ENCODE assay signal across 8 cellular contexts in the genomic region with DNA sequence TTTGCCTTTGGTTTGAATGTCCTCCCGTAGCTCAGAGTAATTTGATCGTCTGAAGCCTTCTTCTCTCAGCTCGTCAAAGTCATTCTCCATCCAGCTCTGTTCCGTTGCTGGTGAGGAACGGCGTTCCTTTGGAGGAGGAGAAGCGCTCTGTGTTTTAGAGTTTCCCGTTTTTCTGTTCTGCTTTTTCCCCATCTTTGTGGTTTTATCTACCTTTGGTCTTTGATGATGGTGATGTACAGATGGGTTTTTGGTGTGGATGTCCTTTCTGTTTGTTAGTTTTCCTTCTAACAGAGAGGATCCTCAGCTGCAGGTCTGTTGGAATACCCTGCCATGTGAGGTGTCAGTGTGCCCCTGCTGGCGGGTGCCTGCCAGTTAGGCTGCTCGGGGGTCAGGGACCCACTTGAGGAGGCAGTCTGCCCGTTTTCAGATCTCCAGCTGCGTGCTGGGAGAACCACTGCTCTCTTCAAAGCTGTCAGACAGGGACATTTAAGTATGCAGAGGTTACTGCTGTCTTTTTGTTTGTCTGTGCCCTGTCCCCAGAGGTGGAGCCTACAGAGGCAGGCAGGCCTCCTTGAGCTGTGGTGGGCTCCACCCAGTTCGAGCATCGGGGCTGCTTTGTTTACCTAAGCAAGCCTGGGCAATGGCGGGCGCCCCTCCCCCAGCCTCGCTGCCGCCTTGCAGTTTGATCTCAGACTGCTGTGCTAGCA.
DNase-seq lines count a peak whose midpoint lies in the region; ATAC-seq, FAIRE-seq and TF ChIP-seq lines count a peak whose summit lies in the region.
"Not testable (repeated sequence)": the region's sequence is repeated elsewhere in the genome, so short reads cannot be mapped to it uniquely, and the experiment has no call there.

No MANE protein-coding gene starts in this region.

- not testable (repeated sequence) for H3K4me2 ChIP-seq in K562 (ENCODE audit: insufficient read depth, low read length)

- not testable (repeated sequence) for H3K27ac Mint-ChIP-seq in Caco-2 (ENCODE audit: unreplicated experiment); stimulated activated naive CD8-positive, alpha-beta T cell treated with anti-CD3 and anti-CD28 coated beads, Interleukin-15, amount 100 ng/mL, for 72 hours

- H3K9me3 ChIP-seq in Caco-2: peaks cover 25% of the 10 kb centered on the region
- not testable (repeated sequence) for H3K9me3 ChIP-seq in NT2/D1 (ENCODE audit: insufficient read depth, low read length); K562 (replicated peaks; ENCODE audit: control insufficient read depth, insufficient read depth, low read depth, low read length); prostate gland
- peaks cover 0 to 35% (median 16%) of the 10 kb centered on the region in 12 donors for H3K9me3 ChIP-seq in heart left ventricle
- peaks cover 21% of the 10 kb centered on the region for H3K9me3 ChIP-seq in lower lobe of right lung

- not testable (repeated sequence) for H3K27me3 Mint-ChIP-seq in Caco-2 (ENCODE audit: insufficient read depth, unreplicated experiment); stimulated activated naive CD8-positive, alpha-beta T cell treated with anti-CD3 and anti-CD28 coated beads, Interleukin-15, amount 100 ng/mL, for 72 hours

- H3K36me3 ChIP-seq in Caco-2 (ENCODE audit: control insufficient read depth, insufficient read depth, low read length); NT2/D1 (ENCODE audit: insufficient read depth, insufficient read length, low read length); K562 (ENCODE audit: control insufficient read depth, insufficient read depth, low read length); heart left ventricle; lower lobe of right lung; prostate gland: not testable (repeated sequence)

- H4K20me1 ChIP-seq in K562 (replicated peaks; ENCODE audit: control insufficient read depth, insufficient read depth, low read length): not testable (repeated sequence)

- not testable (repeated sequence) for H3K4me3 ChIP-seq in Caco-2 (ENCODE audit: low read depth, low read length); K562; heart left ventricle; lower lobe of right lung; prostate gland
- H3K4me3 ChIP-seq in NT2/D1 (ENCODE audit: insufficient read length, low read depth): peak overlapping the region; percentile 53

- H3K79me2 ChIP-seq in K562 (ENCODE audit: control insufficient read depth, insufficient read depth, low read length): not testable (repeated sequence)

- POLR2A ChIA-PET in Caco-2 (lab: Charles Lee); K562 (lab: Yijun Ruan, JAX): not testable (repeated sequence)

- not testable (repeated sequence) for TF ChIP-seq EP300 in K562 (IDR thresholded peaks at IDR 0.05; ENCODE audit: low read length)

- H3K9ac ChIP-seq in NT2/D1 (ENCODE audit: insufficient read length, low read depth); K562 (ENCODE audit: insufficient read depth in 1 of 2, low read depth in 2 of 2, low read length in 2 of 2): not testable (repeated sequence)

- not testable (repeated sequence) for H3K27me3 ChIP-seq in Caco-2 (replicated peaks; ENCODE audit: control insufficient read depth, insufficient read depth, low read length); NT2/D1 (ENCODE audit: insufficient read depth, insufficient read length); heart left ventricle; lower lobe of right lung (ENCODE audit: low read depth); prostate gland (replicated peaks; ENCODE audit: insufficient read depth)
- peaks cover 6 to 11% of the 10 kb centered on the region in 2 experiments; a peak in 3 of 5 replicates for H3K27me3 ChIP-seq in K562 (ENCODE audit: control insufficient read depth in 2 of 2, insufficient read depth in 2 of 2, low read length in 2 of 2)

- in situ Hi-C loops in K562 (cut with MboI): not testable (repeated sequence)

- H3K27ac ChIP-seq in K562 (ENCODE audit: extremely low read depth, low read depth, low read length); heart left ventricle; lower lobe of right lung; prostate gland: not testable (repeated sequence)

- not testable (repeated sequence) for H3K9me1 ChIP-seq in K562 (ENCODE audit: control insufficient read depth, insufficient read depth, low read length)

- DNase-seq in Caco-2 (peak; percentile 65 to 79), heart left ventricle (peak in 3 of 5 donors; percentile 28 to 61 (median 52)), lower lobe of right lung (peak; percentile 48), prostate gland (ENCODE audit: low spot score) (peak; percentile 33)
- not testable (repeated sequence) for DNase-seq in NT2/D1 (ENCODE audit: low read depth, low spot score); K562 (ENCODE audit: extremely low read depth in 1 of 4, low spot score in 3 of 4)
- peak; percentile 31 for DNase-seq in activated CD4-positive, alpha-beta T cell treated with anti-CD3 and anti-CD28 coated beads for 48 hours
- peak; percentile 4 to 13 for DNase-seq in stimulated activated naive CD8-positive, alpha-beta T cell treated with anti-CD3 and anti-CD28 coated beads, Interleukin-15, amount 100 ng/mL, for 72 hours

- ATAC-seq in K562; heart left ventricle; lower lobe of right lung; stimulated activated naive CD8-positive, alpha-beta T cell treated with anti-CD3 and anti-CD28 coated beads, Interleukin-15, amount 100 ng/mL, for 72 hours: not testable (repeated sequence)

- intact Hi-C loops in Caco-2 (cut with micrococcal nuclease; ENCODE audit: unreplicated experiment): loop anchor here (5.0 kb wide), 1 partner anchor 315 kb away; no protein-coding TSS in a partner anchor
- intact Hi-C loops in K562 (cut with micrococcal nuclease); heart left ventricle (cut with DNase I); lower lobe of right lung (cut with DNase I); prostate gland (cut with DNase I): not testable (repeated sequence)

- not testable (repeated sequence) for H3K36me3 Mint-ChIP-seq in Caco-2 (ENCODE audit: insufficient read depth, unreplicated experiment)

- WGBS in K562 (ENCODE audit: insufficient coverage, low coverage, missing lambda C conversion rate): under 1% methylated on average over 17 of the region's 18 CpGs
- WGBS in heart left ventricle, 4 donors: 77 to 80% (median 79%) methylated on average over 18 of the region's 18 CpGs
- WGBS in prostate gland: 77% methylated on average over 18 of the region's 18 CpGs

- not testable (repeated sequence) for BruUV-seq in Caco-2 (replicated peaks; lab: Mats Ljungman, UMichigan); K562 (replicated peaks; lab: Mats Ljungman, UMichigan)

- H3K9me3 Mint-ChIP-seq in Caco-2 (ENCODE audit: unreplicated experiment): not testable (repeated sequence)
- peaks cover 5 to 16% of the 10 kb centered on the region in 2 donors for H3K9me3 Mint-ChIP-seq in stimulated activated naive CD8-positive, alpha-beta T cell treated with anti-CD3 and anti-CD28 coated beads, Interleukin-15, amount 100 ng/mL, for 72 hours

- H3K4me1 Mint-ChIP-seq in Caco-2 (ENCODE audit: low read depth, unreplicated experiment); stimulated activated naive CD8-positive, alpha-beta T cell treated with anti-CD3 and anti-CD28 coated beads, Interleukin-15, amount 100 ng/mL, for 72 hours: not testable (repeated sequence)

- not testable (repeated sequence) for H3K4me3 Mint-ChIP-seq in Caco-2 (ENCODE audit: unreplicated experiment); stimulated activated naive CD8-positive, alpha-beta T cell treated with anti-CD3 and anti-CD28 coated beads, Interleukin-15, amount 100 ng/mL, for 72 hours

- H2AFZ ChIP-seq in K562 (ENCODE audit: low read depth, low read length): 0 out of 2 replicates have a peak overlapping the region, but pooled peaks have one; percentile 34

- TF ChIP-seq CTCF in Caco-2 (IDR thresholded peaks at IDR 0.05; ENCODE audit: insufficient read depth in 1 of 2, low read depth in 1 of 2, low read length in 1 of 2, severe bottlenecking in 1 of 2, unreplicated experiment in 1 of 2) (peak; percentile 37 to 62), prostate gland (IDR thresholded peaks at IDR 0.05) (peak in 1 of 4 experiments; percentile 29)
- not testable (repeated sequence) for TF ChIP-seq CTCF in K562 (IDR thresholded peaks at IDR 0.05 in 2 of 3, conservative IDR thresholded peaks at IDR 0.05 in 1 of 3; ENCODE audit: insufficient read depth in 2 of 3, low read depth in 1 of 3, low read length in 3 of 3); heart left ventricle (IDR thresholded peaks at IDR 0.05); lower lobe of right lung (IDR thresholded peaks at IDR 0.05)

- CTCF ChIA-PET in Caco-2 (lab: Charles Lee); K562 (lab: Yijun Ruan, JAX; ENCODE audit: low intra/inter-chr PET ratio): not testable (repeated sequence)

- FAIRE-seq in K562 (lab: Jason Lieb, UNC): not testable (repeated sequence)

- not testable (repeated sequence) for TF ChIP-seq RAD21 in K562 (CRISPR knock-in tag; conservative IDR thresholded peaks at IDR 0.05 in 1 of 2, IDR thresholded peaks at IDR 0.05 in 1 of 2)

- H3K4me1 ChIP-seq in Caco-2; NT2/D1 (ENCODE audit: insufficient read depth, insufficient read length); K562 (replicated peaks in 1 of 2; ENCODE audit: control insufficient read depth in 2 of 2, insufficient read depth in 2 of 2, low read length in 2 of 2); heart left ventricle; lower lobe of right lung; prostate gland (replicated peaks): not testable (repeated sequence)

- TF ChIP-seq POLR2A in K562 (conservative IDR thresholded peaks at IDR 0.05); heart left ventricle (IDR thresholded peaks at IDR 0.05): not testable (repeated sequence)
- TF ChIP-seq POLR2A in prostate gland (IDR thresholded peaks at IDR 0.05): peak; percentile 22
